In the genomic region with DNA sequence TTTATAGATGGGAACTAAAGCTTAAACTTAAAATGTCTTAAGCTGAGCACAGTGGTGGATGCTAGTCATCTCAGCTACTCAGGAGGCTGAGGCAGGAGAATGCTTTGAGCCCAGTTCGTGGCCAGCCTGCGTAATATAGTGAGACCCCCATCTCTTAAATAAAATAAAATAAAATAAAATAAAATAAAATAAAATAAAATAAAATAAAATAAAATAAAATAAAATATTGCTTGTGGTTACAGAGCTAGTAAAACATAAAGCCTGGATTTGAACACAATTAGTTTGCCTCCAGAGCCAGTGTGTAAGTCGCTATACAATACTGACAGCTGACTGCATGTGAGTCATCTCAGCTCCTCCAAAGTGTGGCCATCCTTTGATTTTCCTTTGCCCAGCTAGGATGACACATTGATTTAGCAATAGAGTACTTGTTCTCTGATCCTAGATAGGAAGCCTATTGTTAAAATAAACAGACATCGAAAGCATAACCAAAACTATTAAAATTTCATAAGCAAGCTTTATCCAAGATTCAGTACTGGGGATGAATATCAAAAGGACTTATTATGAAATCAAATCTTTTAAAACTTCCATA, we compare ENCODE assay signal across 10 cellular contexts. TPM values are rescaled to one million over a fixed set of nuclear protein-coding genes. Genes with fewer than 3 reads are reported as not detected.
A peak's percentile ranks its signal among the peaks of the same experiment; 100 is the strongest.
DNase-seq lines count a peak whose midpoint lies in the region; ATAC-seq and TF ChIP-seq lines count a peak whose summit lies in the region.
"Had no signal": no experiment of that assay in that cellular context is flagged by ENCODE, and none has a peak within 500 bp of the region (broad histone marks: within the 10 kb centered on the region; RNA-seq: fewer than 3 reads in every experiment).

No MANE protein-coding gene starts in this region.

- ATAC-seq in HG03378 (IDR thresholded peaks at IDR 0.05; ENCODE audit: unreplicated experiment) = no peak
- no peak for ATAC-seq in HG03175 (IDR thresholded peaks at IDR 0.05; ENCODE audit: unreplicated experiment)

- no peaks in the 10 kb centered on the region for H3K27me3 ChIP-seq in osteoblast (ENCODE audit: insufficient read depth, low read length)

- peak overlapping the region; percentile 51 for H3K4me2 ChIP-seq in osteoblast (ENCODE audit: insufficient read depth, low read length)

- H3K4me3 ChIP-seq in osteoblast (ENCODE audit: insufficient read depth, low read length) = no peak overlapping the region
- H3K4me3 ChIP-seq: lung had no signal

- H3K9me3 ChIP-seq in osteoblast (ENCODE audit: low read depth, low read length) = no peaks in the 10 kb centered on the region

- no peaks in the 10 kb centered on the region for H3K36me3 Mint-ChIP-seq in chondrocyte (ENCODE audit: low read depth)

- no peak overlapping the region for H2AFZ ChIP-seq in osteoblast (ENCODE audit: low read length)

- no peaks in the 10 kb centered on the region for H3K27me3 Mint-ChIP-seq in chondrocyte (ENCODE audit: low read depth)

- DNase-seq in DMS53 (lab: John Stamatoyannopoulos, UW) (peak; percentile 75), RKO (ENCODE audit: low spot score) (peak; percentile 38), epidermal melanocyte (ENCODE audit: insufficient read length, low spot score) (peak; percentile 42), osteoblast (ENCODE audit: insufficient read length, low spot score, missing footprints) (peak; percentile 69), NCI-H1105 treated with DMSO at 0.1 percent for 48 hours (lab: John Stamatoyannopoulos, UW) (no peak), chondrocyte (ENCODE audit: low spot score) (no peak)
- DNase-seq: NCI-H1436 had no signal

- H3K9me3 Mint-ChIP-seq in chondrocyte (ENCODE audit: low read depth) = peaks cover 6% of the 10 kb centered on the region

- TF ChIP-seq CTCF in osteoblast (IDR thresholded peaks at IDR 0.05; ENCODE audit: extremely low read depth, low read depth, low read length) (no peak), chondrocyte (IDR thresholded peaks at IDR 0.05) (no peak)

- no peaks in the 10 kb centered on the region for H4K20me1 ChIP-seq in osteoblast (ENCODE audit: insufficient read depth, low read length)

- peaks cover 37% of the 10 kb centered on the region for H3K4me1 ChIP-seq in osteoblast (ENCODE audit: insufficient read depth, low read length)

- H3K36me3 ChIP-seq in osteoblast (ENCODE audit: insufficient read depth, low read length) = no peaks in the 10 kb centered on the region

- peaks cover 33% of the 10 kb centered on the region for H3K4me1 Mint-ChIP-seq in chondrocyte (ENCODE audit: low read depth)

- no peaks in the 10 kb centered on the region for H3K79me2 ChIP-seq in osteoblast (ENCODE audit: insufficient read depth, low read length)

- H3K4me3 Mint-ChIP-seq in chondrocyte (ENCODE audit: unreplicated experiment) = no peak overlapping the region

- no peak overlapping the region for H3K27ac Mint-ChIP-seq in chondrocyte (ENCODE audit: unreplicated experiment)

- no peak overlapping the region for H3K27ac ChIP-seq in osteoblast (ENCODE audit: low read depth, low read length)

RNA-seq across cellular contexts. Expression of gene DPYSL3, which starts 21.0 kb away (rescaled TPM):
- total RNA-seq in osteoblast (80.4 and 119 TPM in 2 replicates), chondrocyte (60.2 to 63.1 TPM (median 60.4 TPM) in 3 replicates)

Comparison
In these comparisons a context has a peak if more than half of its experiments do, and no peak if none do; other contexts are left out.
1. DNase-seq: peak in DMS53 (single experiment), RKO (single experiment), epidermal melanocyte (single experiment) and osteoblast (single experiment); none in NCI-H1105 treated with DMSO at 0.1 percent for 48 hours (single experiment) and chondrocyte (single experiment).